19 cellular contexts compared by ENCODE assay signal in genomic region chr10:13294784-13295183, GRCh38. TPM values are rescaled to one million over a fixed set of nuclear protein-coding genes. Genes with fewer than 3 reads are reported as not detected.
DNase-seq lines count a peak whose midpoint lies in the region; ATAC-seq, FAIRE-seq and TF ChIP-seq lines count a peak whose summit lies in the region.
"Had no signal": no experiment of that assay in that cellular context is flagged by ENCODE, and none has a peak within 500 bp of the region (broad histone marks: within the 10 kb centered on the region; RNA-seq: fewer than 3 reads in every experiment).

No MANE protein-coding gene starts in this region.

- H3K27me3 ChIP-seq in HepG2 (ENCODE audit: control insufficient read depth in 1 of 2, insufficient read depth in 2 of 2, low read length in 2 of 2) (no peaks in the 10 kb centered on the region), right lobe of liver (no peaks in the 10 kb centered on the region), K562 (ENCODE audit: control insufficient read depth in 2 of 2, insufficient read depth in 2 of 2, low read length in 2 of 2) (no peaks in the 10 kb centered on the region; a peak in 1 of 5 replicates), right cardiac atrium (ENCODE audit: control insufficient read depth, insufficient read depth) (no peaks in the 10 kb centered on the region)
- H3K27me3 ChIP-seq: BLaER1 treated with 17β-estradiol and CSF1 and Interleukin-3, amounts not matched to agents 10 nM and 100 nM had no signal

- H2AFZ ChIP-seq in HepG2 (ENCODE audit: low read length), result no peak overlapping the region
- H2AFZ ChIP-seq in K562 (ENCODE audit: low read depth, low read length), result no peak overlapping the region

- TF ChIP-seq POLR2A in HepG2 (IDR thresholded peaks at IDR 0.05; ENCODE audit: insufficient read depth in 1 of 2, low read depth in 2 of 2, low read length in 2 of 2), result no peak
- no peak for TF ChIP-seq POLR2A in right lobe of liver (IDR thresholded peaks at IDR 0.05)
- TF ChIP-seq POLR2A in K562 (conservative IDR thresholded peaks at IDR 0.05), result no peak

- CTCF ChIA-PET in HepG2 (lab: Yijun Ruan, JAX; ENCODE audit: low intra/inter-chr PET ratio, low total read pairs), result no interaction called here
- CTCF ChIA-PET in K562 (lab: Yijun Ruan, JAX; ENCODE audit: low intra/inter-chr PET ratio), result no interaction called here

- no peak for TF ChIP-seq RAD21 in HepG2 (CRISPR knock-in tag; IDR thresholded peaks at IDR 0.05)
- no peak for TF ChIP-seq RAD21 in K562 (CRISPR knock-in tag; conservative IDR thresholded peaks at IDR 0.05 in 1 of 2, IDR thresholded peaks at IDR 0.05 in 1 of 2)

- H3K9me3 ChIP-seq in HepG2 (ENCODE audit: low read length) (no peaks in the 10 kb centered on the region), right lobe of liver (no peaks in the 10 kb centered on the region), K562 (replicated peaks; ENCODE audit: control insufficient read depth, insufficient read depth, low read depth, low read length) (no peaks in the 10 kb centered on the region), right cardiac atrium (ENCODE audit: control insufficient read depth, low read length) (no peaks in the 10 kb centered on the region)
- H3K9me3 ChIP-seq: A549; BLaER1 treated with 17β-estradiol and CSF1 and Interleukin-3, amounts not matched to agents 10 nM and 100 nM; Caco-2 had no signal

- ATAC-seq in HepG2 (no peak), right lobe of liver (no peak), K562 (no peak), right cardiac atrium (no peak)
- ATAC-seq: A549; CD8-positive, alpha-beta T cell had no signal

- POLR2A ChIA-PET in HepG2 (lab: Yijun Ruan, JAX) (no interaction called here), K562 (lab: Yijun Ruan, JAX) (interaction anchor here (0.6 kb wide), 1 partner anchor 991 kb away, joined by 3 read pairs; no protein-coding TSS in a partner anchor)

- in situ Hi-C loops in HepG2 (cut with HindIII; ENCODE audit: extremely low pct_ligation_motif_present, low pct_unique_long_range_greater_than_20kb) (no loop called here), K562 (cut with MboI) (no loop called here)

- no peaks in the 10 kb centered on the region for H3K9me1 ChIP-seq in K562 (ENCODE audit: control insufficient read depth, insufficient read depth, low read length)

- no peak for TF ChIP-seq CTCF in HepG2 (CRISPR knock-in tag; IDR thresholded peaks at IDR 0.05)
- no peak for TF ChIP-seq CTCF in right lobe of liver (IDR thresholded peaks at IDR 0.05)
- TF ChIP-seq CTCF in K562 (IDR thresholded peaks at IDR 0.05 in 2 of 3, conservative IDR thresholded peaks at IDR 0.05 in 1 of 3; ENCODE audit: insufficient read depth in 2 of 3, low read depth in 1 of 3, low read length in 3 of 3), result no peak

- H3K4me2 ChIP-seq in HepG2 (ENCODE audit: low read depth, low read length), result no peak overlapping the region
- H3K4me2 ChIP-seq in K562 (ENCODE audit: insufficient read depth, low read length), result no peak overlapping the region
- H3K4me2 ChIP-seq: A549; BLaER1 treated with 17β-estradiol and CSF1 and Interleukin-3, amounts not matched to agents 10 nM and 100 nM had no signal

- H3K9ac ChIP-seq in HepG2 (ENCODE audit: insufficient read depth, low read depth, low read length), result no peak overlapping the region
- H3K9ac ChIP-seq in K562 (ENCODE audit: insufficient read depth in 1 of 2, low read depth in 2 of 2, low read length in 2 of 2), result no peak overlapping the region
- H3K9ac ChIP-seq: BLaER1 treated with 17β-estradiol and CSF1 and Interleukin-3, amounts not matched to agents 10 nM and 100 nM had no signal

- peaks cover 0 to 7% of the 10 kb centered on the region in 2 experiments; a peak in 2 of 5 replicates for H3K36me3 ChIP-seq in HepG2 (replicated peaks in 1 of 2; ENCODE audit: control insufficient read depth in 1 of 2, insufficient read depth in 2 of 2, low read length in 2 of 2)
- H3K36me3 ChIP-seq in right lobe of liver, result peaks cover 0 to 28% (median 12%) of the 10 kb centered on the region in 4 donors
- H3K36me3 ChIP-seq in K562 (ENCODE audit: control insufficient read depth, insufficient read depth, low read length), result no peaks in the 10 kb centered on the region

- H3K27ac ChIP-seq in HepG2 (ENCODE audit: extremely low read length, insufficient read depth, low read length) (no peak overlapping the region), right lobe of liver (no peak overlapping the region), K562 (ENCODE audit: extremely low read depth, low read depth, low read length) (no peak overlapping the region), right cardiac atrium (ENCODE audit: low read length) (no peak overlapping the region)
- H3K27ac ChIP-seq: 22Rv1; A549; BLaER1 treated with 17β-estradiol and CSF1 and Interleukin-3, amounts not matched to agents 10 nM and 100 nM; C4-2B had no signal

- FAIRE-seq in HepG2 (lab: Jason Lieb, UNC) (no peak), K562 (lab: Jason Lieb, UNC) (no peak)
- FAIRE-seq: A549, D721Med, G401.6, GM12891 had no signal

- DNase-seq in HepG2 (ENCODE audit: low spot score), result no peak
- no peak for DNase-seq in right lobe of liver
- DNase-seq in K562 (ENCODE audit: extremely low read depth in 1 of 4, low spot score in 3 of 4), result no peak
- no peak for DNase-seq in right cardiac atrium
- DNase-seq in NCI-H69 (lab: John Stamatoyannopoulos, UW), result no peak
- DNase-seq: AML-193; Caco-2; Calu3; CD4-positive, alpha-beta T cell; CD8-positive, alpha-beta T cell; DMS79 treated with DMSO at 0.1 percent for 48 hours; GF-D8 had no signal

- H3K4me3 ChIP-seq in HepG2 (replicated peaks in 1 of 3; ENCODE audit: insufficient read depth in 1 of 3, low read depth in 2 of 3, low read length in 3 of 3) (no peak overlapping the region), right lobe of liver (no peak overlapping the region), K562 (no peak overlapping the region), right cardiac atrium (ENCODE audit: low read length) (no peak overlapping the region)
- H3K4me3 ChIP-seq: A549; BLaER1 treated with 17β-estradiol and CSF1 and Interleukin-3, amounts not matched to agents 10 nM and 100 nM had no signal

- no peaks in the 10 kb centered on the region for H3K79me2 ChIP-seq in HepG2 (ENCODE audit: insufficient read depth, low read length)
- no peaks in the 10 kb centered on the region for H3K79me2 ChIP-seq in K562 (ENCODE audit: control insufficient read depth, insufficient read depth, low read length)

- intact Hi-C loops in HepG2 (cut with micrococcal nuclease; ENCODE audit: unreplicated experiment), result no loop called here
- intact Hi-C loops in right lobe of liver (cut with DNase I), result no loop called here
- intact Hi-C loops in K562 (cut with micrococcal nuclease), result no loop called here
- intact Hi-C loops in right cardiac atrium (cut with DNase I), result no loop called here

- WGBS in HepG2 (ENCODE audit: low lambda C conversion rate), result 92% methylated on average over 2 of the region's 2 CpGs
- WGBS in right lobe of liver (ENCODE audit: insufficient coverage, low coverage, low lambda C conversion rate, missing lambda C conversion rate), result 94% methylated on average over 2 of the region's 2 CpGs
- 29% methylated on average over 2 of the region's 2 CpGs for WGBS in K562 (ENCODE audit: insufficient coverage, low coverage, missing lambda C conversion rate)
- WGBS in right cardiac atrium, result 96% methylated on average over 2 of the region's 2 CpGs

- TF ChIP-seq EP300 in HepG2 (IDR thresholded peaks at IDR 0.05; ENCODE audit: low read depth in 2 of 2, low read length in 2 of 2) (no peak), HepG2 (CRISPR knock-in tag; IDR thresholded peaks at IDR 0.05; ENCODE audit: borderline replicate concordance) (no peak), K562 (IDR thresholded peaks at IDR 0.05; ENCODE audit: low read length) (no peak)

- H4K20me1 ChIP-seq in HepG2 (ENCODE audit: insufficient read depth, low read length) (no peaks in the 10 kb centered on the region), K562 (replicated peaks; ENCODE audit: control insufficient read depth, insufficient read depth, low read length) (no peaks in the 10 kb centered on the region)
- H4K20me1 ChIP-seq: BLaER1 treated with 17β-estradiol and CSF1 and Interleukin-3, amounts not matched to agents 10 nM and 100 nM had no signal

- H3K4me1 ChIP-seq in HepG2 (ENCODE audit: insufficient read depth, low read length) (peaks cover 45% of the 10 kb centered on the region), right lobe of liver (peaks cover 0 to 25% (median 0%) of the 10 kb centered on the region in 4 donors), K562 (replicated peaks in 1 of 2; ENCODE audit: control insufficient read depth in 2 of 2, insufficient read depth in 2 of 2, low read length in 2 of 2) (peaks cover 3 to 7% of the 10 kb centered on the region in 2 experiments; a peak in 2 of 5 replicates), right cardiac atrium (ENCODE audit: control insufficient read depth, insufficient read depth, low read length) (no peaks in the 10 kb centered on the region)
- H3K4me1 ChIP-seq: Caco-2 had no signal

- no TSS peak for BruUV-seq in HepG2 (replicated peaks; lab: Mats Ljungman, UMichigan)
- no TSS peak for BruUV-seq in K562 (replicated peaks; lab: Mats Ljungman, UMichigan)

RNA-seq across cellular contexts. Expression of gene PHYH, which starts 5.1 kb away (rescaled TPM):
- total RNA-seq in HepG2 (2016; rRNA removed; fragmentation: Illumina TruSeq; extraction: Trizol) (34.5 and 47.9 TPM in 2 replicates), right lobe of liver (100 to 1,000 TPM in 5 of 6 experiments, 10 to 100 TPM in 1; 76.8 to 204 (median 141) TPM), K562 (2014; rRNA removed) (3.7 and 3.8 TPM in 2 replicates), K562 (2014; rRNA removed; fragmentation: Illumina TruSeq; extraction: Trizol) (4.0 and 4.4 TPM in 2 replicates), K562 (2015; rRNA removed; fragmentation: Illumina TruSeq; extraction: Trizol) (5.4 and 6.1 TPM in 2 replicates), K562 (2021) (4.9 and 5.2 TPM in 2 replicates), right cardiac atrium (10 to 100 TPM; 70.7 to 94.9 (median 88.9) TPM)
- total RNA-seq in HepG2 (2016; cell fraction: cytosol; rRNA removed; fragmentation: Illumina TruSeq; extraction: Trizol; ENCODE audit: low read depth), result 17.6 and 21.7 TPM in 2 replicates
- total RNA-seq in HepG2 (2016; cell fraction: insoluble cytoplasmic fraction; rRNA removed; fragmentation: Illumina TruSeq; extraction: Trizol), result 36.1 and 49.8 TPM in 2 replicates
- total RNA-seq in HepG2 (2016; cell fraction: membrane; rRNA removed; fragmentation: Illumina TruSeq; extraction: Trizol), result 20.3 and 22.2 TPM in 2 replicates
- 18.4 and 18.8 TPM in 2 replicates for total RNA-seq in HepG2 (2016; cell fraction: nucleus; rRNA removed; fragmentation: Illumina TruSeq; extraction: Trizol)
- polyA plus RNA-seq in HepG2 (2011; rRNA removed) (27.2 and 37.4 TPM in 2 replicates), K562 (2011; rRNA removed) (5.7 and 6.1 TPM in 2 replicates), K562 (2014; fragmentation: Illumina TruSeq; extraction: Trizol) (5.8 and 6.5 TPM in 2 replicates), K562 (2014; fragmentation: Nextera tagmentation; extraction: Ambion mirVana) (1 to 10 TPM; 6.3 to 6.9 TPM), K562 (2014; rRNA removed) (4.2 and 6.2 TPM in 2 replicates), right cardiac atrium (138 TPM)
- polyA plus RNA-seq in HepG2 (2011; cell fraction: cytosol; rRNA removed), result 27.7 and 38.9 TPM in 2 replicates
- polyA plus RNA-seq in HepG2 (2011; cell fraction: nucleus; rRNA removed), result 12.7 and 24.3 TPM in 2 replicates
- 47.7 and 75.4 TPM in 2 replicates for polyA plus RNA-seq in HepG2 (2012)
- polyA plus RNA-seq in HepG2 (2016; cell fraction: cytosol; fragmentation: Illumina TruSeq; extraction: Trizol; ENCODE audit: low read depth), result 14.6 and 17.7 TPM in 2 replicates
- polyA plus RNA-seq in HepG2 (2016; cell fraction: insoluble cytoplasmic fraction; fragmentation: Illumina TruSeq; extraction: Trizol; ENCODE audit: low read depth), result 78.2 and 81.4 TPM in 2 replicates
- polyA plus RNA-seq in HepG2 (2016; cell fraction: membrane; fragmentation: Illumina TruSeq; extraction: Trizol; ENCODE audit: low read depth), result 22.5 and 25.2 TPM in 2 replicates
- 38.1 and 38.4 TPM in 2 replicates for polyA plus RNA-seq in HepG2 (2016; cell fraction: nucleus; fragmentation: Illumina TruSeq; extraction: Trizol; ENCODE audit: insufficient read depth, low read depth)
- polyA minus RNA-seq in HepG2 (2011; rRNA and poly(A)+ RNA removed; ENCODE audit: low replicate concordance), result 7.2 and 13.5 TPM in 2 replicates
- polyA minus RNA-seq in HepG2 (2011; cell fraction: cytosol; rRNA and poly(A)+ RNA removed), result 9.4 and 13.2 TPM in 2 replicates
- 12.2 and 17.8 TPM in 2 replicates for polyA minus RNA-seq in HepG2 (2011; cell fraction: nucleus; rRNA and poly(A)+ RNA removed)
- 2.6 and 4.8 TPM in 2 replicates for total RNA-seq in K562 (2011; cell fraction: chromatin; rRNA removed; ENCODE audit: low replicate concordance)
- 1.1 and 1.8 TPM in 2 replicates for total RNA-seq in K562 (2011; cell fraction: nucleolus; rRNA removed)
- total RNA-seq in K562 (2011; cell fraction: nucleoplasm; rRNA removed), result 2.4 and 2.8 TPM in 2 replicates
- polyA plus RNA-seq in K562 (2011; cell fraction: cytosol; rRNA removed), result 4.8 and 5.3 TPM in 2 replicates
- 2.5 and 3.2 TPM in 2 replicates for polyA plus RNA-seq in K562 (2011; cell fraction: nucleus; rRNA removed)
- polyA plus RNA-seq in K562 (2012), result 7.6 and 14.7 TPM in 2 replicates
- polyA minus RNA-seq in K562 (2011; rRNA and poly(A)+ RNA removed), result 2.0 and 2.5 TPM in 2 replicates
- 1.0 and 2.8 TPM in 2 replicates for polyA minus RNA-seq in K562 (2011; cell fraction: cytosol; rRNA and poly(A)+ RNA removed)
- polyA minus RNA-seq in K562 (2011; cell fraction: nucleus; rRNA and poly(A)+ RNA removed), result 0.81 and 1.00 TPM in 2 replicates

RNA-seq across cellular contexts. Expression of gene SEPHS1, which starts 53.3 kb away (rescaled TPM):
- total RNA-seq in HepG2 (2016; rRNA removed; fragmentation: Illumina TruSeq; extraction: Trizol) (61.5 and 76.0 TPM in 2 replicates), right lobe of liver (10 to 100 TPM; 25.4 to 32.1 (median 29.3) TPM), K562 (2014; rRNA removed) (35.5 and 35.7 TPM in 2 replicates), K562 (2014; rRNA removed; fragmentation: Illumina TruSeq; extraction: Trizol) (41.8 and 51.1 TPM in 2 replicates), K562 (2015; rRNA removed; fragmentation: Illumina TruSeq; extraction: Trizol) (40.9 TPM in 2 replicates), K562 (2021) (39.9 and 45.3 TPM in 2 replicates), right cardiac atrium (10 to 100 TPM; 31.8 to 38.3 (median 36.3) TPM)
- 81.7 and 82.0 TPM in 2 replicates for total RNA-seq in HepG2 (2016; cell fraction: cytosol; rRNA removed; fragmentation: Illumina TruSeq; extraction: Trizol; ENCODE audit: low read depth)
- total RNA-seq in HepG2 (2016; cell fraction: insoluble cytoplasmic fraction; rRNA removed; fragmentation: Illumina TruSeq; extraction: Trizol), result 64.7 and 68.6 TPM in 2 replicates
- 145 and 152 TPM in 2 replicates for total RNA-seq in HepG2 (2016; cell fraction: membrane; rRNA removed; fragmentation: Illumina TruSeq; extraction: Trizol)
- 26.6 and 33.5 TPM in 2 replicates for total RNA-seq in HepG2 (2016; cell fraction: nucleus; rRNA removed; fragmentation: Illumina TruSeq; extraction: Trizol)
- polyA plus RNA-seq in HepG2 (2011; rRNA removed) (52.3 and 57.8 TPM in 2 replicates), K562 (2011; rRNA removed) (63.4 and 82.8 TPM in 2 replicates), K562 (2014; fragmentation: Illumina TruSeq; extraction: Trizol) (79.9 and 83.2 TPM in 2 replicates), K562 (2014; fragmentation: Nextera tagmentation; extraction: Ambion mirVana) (10 to 100 TPM; 14.7 to 15.9 TPM), K562 (2014; rRNA removed) (48.3 and 48.5 TPM in 2 replicates), right cardiac atrium (24.2 TPM)
- 37.6 and 45.1 TPM in 2 replicates for polyA plus RNA-seq in HepG2 (2011; cell fraction: cytosol; rRNA removed)
- polyA plus RNA-seq in HepG2 (2011; cell fraction: nucleus; rRNA removed), result 19.5 and 19.9 TPM in 2 replicates
- 32.9 and 36.4 TPM in 2 replicates for polyA plus RNA-seq in HepG2 (2012)
- polyA plus RNA-seq in HepG2 (2016; cell fraction: cytosol; fragmentation: Illumina TruSeq; extraction: Trizol; ENCODE audit: low read depth), result 167 and 171 TPM in 2 replicates
- 95.6 and 112 TPM in 2 replicates for polyA plus RNA-seq in HepG2 (2016; cell fraction: insoluble cytoplasmic fraction; fragmentation: Illumina TruSeq; extraction: Trizol; ENCODE audit: low read depth)
- 189 and 199 TPM in 2 replicates for polyA plus RNA-seq in HepG2 (2016; cell fraction: membrane; fragmentation: Illumina TruSeq; extraction: Trizol; ENCODE audit: low read depth)
- polyA plus RNA-seq in HepG2 (2016; cell fraction: nucleus; fragmentation: Illumina TruSeq; extraction: Trizol; ENCODE audit: insufficient read depth, low read depth), result 67.4 and 69.2 TPM in 2 replicates
- polyA minus RNA-seq in HepG2 (2011; rRNA and poly(A)+ RNA removed; ENCODE audit: low replicate concordance), result 44.9 and 79.2 TPM in 2 replicates
- polyA minus RNA-seq in HepG2 (2011; cell fraction: cytosol; rRNA and poly(A)+ RNA removed), result 26.9 and 32.6 TPM in 2 replicates
- 18.8 and 19.8 TPM in 2 replicates for polyA minus RNA-seq in HepG2 (2011; cell fraction: nucleus; rRNA and poly(A)+ RNA removed)
- 23.7 and 27.5 TPM in 2 replicates for total RNA-seq in K562 (2011; cell fraction: chromatin; rRNA removed; ENCODE audit: low replicate concordance)
- total RNA-seq in K562 (2011; cell fraction: nucleolus; rRNA removed), result 15.1 and 22.0 TPM in 2 replicates
- total RNA-seq in K562 (2011; cell fraction: nucleoplasm; rRNA removed), result 25.2 and 36.9 TPM in 2 replicates
- polyA plus RNA-seq in K562 (2011; cell fraction: cytosol; rRNA removed), result 32.9 and 42.2 TPM in 2 replicates
- 29.2 and 32.9 TPM in 2 replicates for polyA plus RNA-seq in K562 (2011; cell fraction: nucleus; rRNA removed)
- 30.0 and 41.3 TPM in 2 replicates for polyA plus RNA-seq in K562 (2012)
- 91.6 and 99.5 TPM in 2 replicates for polyA minus RNA-seq in K562 (2011; rRNA and poly(A)+ RNA removed)
- polyA minus RNA-seq in K562 (2011; cell fraction: cytosol; rRNA and poly(A)+ RNA removed), result 38.2 and 38.6 TPM in 2 replicates
- 6.6 and 14.6 TPM in 2 replicates for polyA minus RNA-seq in K562 (2011; cell fraction: nucleus; rRNA and poly(A)+ RNA removed)

Comparison
In these comparisons a context has a peak if more than half of its experiments do, and no peak if none do; other contexts are left out.
1. Of the 241 proteins assayed by ChIP-seq in both HepG2 and K562: peak only in HepG2: none; only in K562: ZNF121; in both: none; in neither: 240.